ENCODE assay signal across 1 cellular context in the genomic region with DNA sequence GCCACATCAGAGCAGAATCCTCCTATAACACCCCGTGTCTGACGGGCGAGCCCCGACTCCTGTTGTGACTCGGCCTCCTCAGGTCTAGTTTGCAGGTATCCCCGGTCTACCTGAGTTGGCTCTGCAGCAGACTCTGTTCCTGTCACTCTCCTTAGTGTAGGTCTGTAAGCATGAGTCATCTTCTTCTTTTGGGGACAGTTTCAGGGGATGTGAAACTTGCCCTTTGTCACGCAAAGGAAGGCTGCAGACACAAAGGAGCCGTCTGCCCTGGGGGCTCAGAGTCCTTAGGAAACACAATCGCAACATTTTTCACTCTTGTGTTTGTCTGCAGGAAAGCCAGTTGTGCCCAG.
A peak's percentile ranks its signal among the peaks of the same experiment; 100 is the strongest.
TF ChIP-seq lines count a peak whose summit lies in the region.

No MANE protein-coding gene starts in this region.

TF ChIP-seq in GM12878, 131 proteins besides CTCF, POLR2A, EP300 and RAD21 (continued from another document and continues in another):
- TF ChIP-seq POU2F2 (IDR thresholded peaks at IDR 0.05; ENCODE audit: borderline replicate concordance, low read depth, low read length): peak; percentile 86; the same call in 2 of the 3 replicates
- TF ChIP-seq ZNF207 (IDR thresholded peaks at IDR 0.05; ENCODE audit: borderline replicate concordance): peak; percentile 27; the same call in 1 of the 2 replicates
- TF ChIP-seq, protein P1, sequence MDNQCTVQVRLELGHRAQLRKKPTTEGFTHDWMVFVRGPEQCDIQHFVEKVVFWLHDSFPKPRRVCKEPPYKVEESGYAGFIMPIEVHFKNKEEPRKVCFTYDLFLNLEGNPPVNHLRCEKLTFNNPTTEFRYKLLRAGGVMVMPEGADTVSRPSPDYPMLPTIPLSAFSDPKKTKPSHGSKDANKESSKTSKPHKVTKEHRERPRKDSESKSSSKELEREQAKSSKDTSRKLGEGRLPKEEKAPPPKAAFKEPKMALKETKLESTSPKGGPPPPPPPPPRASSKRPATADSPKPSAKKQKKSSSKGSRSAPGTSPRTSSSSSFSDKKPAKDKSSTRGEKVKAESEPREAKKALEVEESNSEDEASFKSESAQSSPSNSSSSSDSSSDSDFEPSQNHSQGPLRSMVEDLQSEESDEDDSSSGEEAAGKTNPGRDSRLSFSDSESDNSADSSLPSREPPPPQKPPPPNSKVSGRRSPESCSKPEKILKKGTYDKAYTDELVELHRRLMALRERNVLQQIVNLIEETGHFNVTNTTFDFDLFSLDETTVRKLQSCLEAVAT (IDR thresholded peaks at IDR 0.05): 0 out of 2 replicates have a peak, but pooled peaks have one; percentile 53
- TF ChIP-seq JUNB (IDR thresholded peaks at IDR 0.05): peak; percentile 96
- 0 out of 2 replicates have a peak, but pooled peaks have one; percentile 17 for TF ChIP-seq GABPA (IDR thresholded peaks at IDR 0.05; ENCODE audit: low read depth)
- TF ChIP-seq MTA2 (IDR thresholded peaks at IDR 0.05; ENCODE audit: low read depth): 0 out of 2 replicates have a peak, but pooled peaks have one; percentile 73
- TF ChIP-seq IRF4 (IDR thresholded peaks at IDR 0.05; ENCODE audit: low read depth, low read length): peak; percentile 99
- TF ChIP-seq HCFC1 (IDR thresholded peaks at IDR 0.05; ENCODE audit: low read length): no peak
- TF ChIP-seq SUZ12 (IDR thresholded peaks at IDR 0.05; ENCODE audit: unreplicated experiment): no peak
- peak; percentile 94 for TF ChIP-seq PAX5 (IDR thresholded peaks at IDR 0.05; ENCODE audit: borderline replicate concordance, low read depth, low read length)
- TF ChIP-seq FOXM1 (IDR thresholded peaks at IDR 0.05; ENCODE audit: low read depth, low read length): peak; percentile 98
- peak; percentile 86 for TF ChIP-seq NR2F1 (conservative IDR thresholded peaks at IDR 0.05)
- TF ChIP-seq TCF3 (IDR thresholded peaks at IDR 0.05; ENCODE audit: borderline replicate concordance, insufficient read depth, low read depth, low read length): peak; percentile 93
- no peak for TF ChIP-seq MYC (IDR thresholded peaks at IDR 0.05; ENCODE audit: insufficient read depth, insufficient read length, insufficient replicate concordance, low read length, severe bottlenecking)
- TF ChIP-seq TCF12 (IDR thresholded peaks at IDR 0.05; ENCODE audit: low read depth, low read length): peak; percentile 86
- peak; percentile 67 for TF ChIP-seq CBFB (IDR thresholded peaks at IDR 0.05; ENCODE audit: low read depth)
- TF ChIP-seq, protein P2, sequence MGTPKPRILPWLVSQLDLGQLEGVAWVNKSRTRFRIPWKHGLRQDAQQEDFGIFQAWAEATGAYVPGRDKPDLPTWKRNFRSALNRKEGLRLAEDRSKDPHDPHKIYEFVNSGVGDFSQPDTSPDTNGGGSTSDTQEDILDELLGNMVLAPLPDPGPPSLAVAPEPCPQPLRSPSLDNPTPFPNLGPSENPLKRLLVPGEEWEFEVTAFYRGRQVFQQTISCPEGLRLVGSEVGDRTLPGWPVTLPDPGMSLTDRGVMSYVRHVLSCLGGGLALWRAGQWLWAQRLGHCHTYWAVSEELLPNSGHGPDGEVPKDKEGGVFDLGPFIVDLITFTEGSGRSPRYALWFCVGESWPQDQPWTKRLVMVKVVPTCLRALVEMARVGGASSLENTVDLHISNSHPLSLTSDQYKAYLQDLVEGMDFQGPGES (IDR thresholded peaks at IDR 0.05): no peak
- peak; percentile 95 for TF ChIP-seq IKZF1 (conservative IDR thresholded peaks at IDR 0.05)
- TF ChIP-seq, protein P3, sequence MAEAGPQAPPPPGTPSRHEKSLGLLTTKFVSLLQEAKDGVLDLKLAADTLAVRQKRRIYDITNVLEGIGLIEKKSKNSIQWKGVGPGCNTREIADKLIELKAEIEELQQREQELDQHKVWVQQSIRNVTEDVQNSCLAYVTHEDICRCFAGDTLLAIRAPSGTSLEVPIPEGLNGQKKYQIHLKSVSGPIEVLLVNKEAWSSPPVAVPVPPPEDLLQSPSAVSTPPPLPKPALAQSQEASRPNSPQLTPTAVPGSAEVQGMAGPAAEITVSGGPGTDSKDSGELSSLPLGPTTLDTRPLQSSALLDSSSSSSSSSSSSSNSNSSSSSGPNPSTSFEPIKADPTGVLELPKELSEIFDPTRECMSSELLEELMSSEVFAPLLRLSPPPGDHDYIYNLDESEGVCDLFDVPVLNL (IDR thresholded peaks at IDR 0.05; ENCODE audit: low read depth, low read length): no peak
- TF ChIP-seq EGR1 (IDR thresholded peaks at IDR 0.05; ENCODE audit: borderline replicate concordance in 1 of 2, low read depth in 2 of 2, low read length in 2 of 2): peak in 1 of 2 experiments; percentile 76; a peak in 2 of 3 replicates
- no peak for TF ChIP-seq ZNF24 (IDR thresholded peaks at IDR 0.05)
- no peak for TF ChIP-seq ESRRA (IDR thresholded peaks at IDR 0.05; ENCODE audit: low read length)
- no peak for TF ChIP-seq SREBF1 (IDR thresholded peaks at IDR 0.05; ENCODE audit: low read length)
- peak; percentile 86; the same call in 1 of the 2 replicates for TF ChIP-seq BACH1 (IDR thresholded peaks at IDR 0.05; ENCODE audit: borderline replicate concordance)
- peak; percentile 32; the same call in 1 of the 2 replicates for TF ChIP-seq TAF1 (IDR thresholded peaks at IDR 0.05; ENCODE audit: borderline replicate concordance, low read depth, low read length)
- peak; percentile 100 for TF ChIP-seq BCL11A (IDR thresholded peaks at IDR 0.05; ENCODE audit: low read depth, low read length)
- peak; percentile 26 for TF ChIP-seq RELA (IDR thresholded peaks at IDR 0.05; ENCODE audit: borderline replicate concordance, partially characterized antibody)
- TF ChIP-seq, protein P4, sequence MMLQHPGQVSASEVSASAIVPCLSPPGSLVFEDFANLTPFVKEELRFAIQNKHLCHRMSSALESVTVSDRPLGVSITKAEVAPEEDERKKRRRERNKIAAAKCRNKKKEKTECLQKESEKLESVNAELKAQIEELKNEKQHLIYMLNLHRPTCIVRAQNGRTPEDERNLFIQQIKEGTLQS (IDR thresholded peaks at IDR 0.05; ENCODE audit: borderline replicate concordance, extremely low read depth, low read depth, low read length): no peak
- peak in 1 of 2 experiments; percentile 97; a peak in 2 of 4 replicates for TF ChIP-seq CEBPB (IDR thresholded peaks at IDR 0.05; ENCODE audit: borderline replicate concordance in 1 of 2, low read depth in 2 of 2, low read length in 2 of 2)
- peak; percentile 62; the same call in 1 of the 2 replicates for TF ChIP-seq PML (IDR thresholded peaks at IDR 0.05; ENCODE audit: low read length)
- no peak for TF ChIP-seq HDAC6 (IDR thresholded peaks at IDR 0.05; ENCODE audit: unreplicated experiment)
- no peak for TF ChIP-seq RB1 (IDR thresholded peaks at IDR 0.05; ENCODE audit: borderline replicate concordance)
- 0 out of 2 replicates have a peak, but pooled peaks have one; percentile 54 for TF ChIP-seq RCOR1 (conservative IDR thresholded peaks at IDR 0.05; ENCODE audit: low read depth, low read length)
- TF ChIP-seq SMAD5 (IDR thresholded peaks at IDR 0.05; ENCODE audit: low read depth): no peak
- no peak for TF ChIP-seq ZNF274 (IDR thresholded peaks at IDR 0.05; ENCODE audit: insufficient read depth, insufficient read length)
- peak; percentile 64 for TF ChIP-seq SP1 (IDR thresholded peaks at IDR 0.05; ENCODE audit: low read depth, low read length)
- TF ChIP-seq, protein P5, sequence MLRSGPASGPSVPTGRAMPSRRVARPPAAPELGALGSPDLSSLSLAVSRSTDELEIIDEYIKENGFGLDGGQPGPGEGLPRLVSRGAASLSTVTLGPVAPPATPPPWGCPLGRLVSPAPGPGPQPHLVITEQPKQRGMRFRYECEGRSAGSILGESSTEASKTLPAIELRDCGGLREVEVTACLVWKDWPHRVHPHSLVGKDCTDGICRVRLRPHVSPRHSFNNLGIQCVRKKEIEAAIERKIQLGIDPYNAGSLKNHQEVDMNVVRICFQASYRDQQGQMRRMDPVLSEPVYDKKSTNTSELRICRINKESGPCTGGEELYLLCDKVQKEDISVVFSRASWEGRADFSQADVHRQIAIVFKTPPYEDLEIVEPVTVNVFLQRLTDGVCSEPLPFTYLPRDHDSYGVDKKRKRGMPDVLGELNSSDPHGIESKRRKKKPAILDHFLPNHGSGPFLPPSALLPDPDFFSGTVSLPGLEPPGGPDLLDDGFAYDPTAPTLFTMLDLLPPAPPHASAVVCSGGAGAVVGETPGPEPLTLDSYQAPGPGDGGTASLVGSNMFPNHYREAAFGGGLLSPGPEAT (IDR thresholded peaks at IDR 0.05; ENCODE audit: low read depth): peak; percentile 63; the same call in 1 of the 2 replicates
- no peak for TF ChIP-seq SMARCA5 (IDR thresholded peaks at IDR 0.05)
- no peak for TF ChIP-seq MEF2B (IDR thresholded peaks at IDR 0.05; ENCODE audit: partially characterized antibody, poor library complexity, severe bottlenecking)
- TF ChIP-seq KDM1A (IDR thresholded peaks at IDR 0.05; ENCODE audit: borderline replicate concordance): no peak
- TF ChIP-seq FOS (IDR thresholded peaks at IDR 0.05; ENCODE audit: borderline replicate concordance, extremely low read depth, insufficient read length): no peak
- peak; percentile 56; the same call in 1 of the 2 replicates for TF ChIP-seq CREB1 (IDR thresholded peaks at IDR 0.05; ENCODE audit: low read depth)
- peak; percentile 96 for TF ChIP-seq CREM (IDR thresholded peaks at IDR 0.05; ENCODE audit: low read depth)
- 0 out of 2 replicates have a peak, but pooled peaks have one; percentile 8 for TF ChIP-seq MXI1 (IDR thresholded peaks at IDR 0.05; ENCODE audit: low read depth, low read length)
- TF ChIP-seq ZBED1 (IDR thresholded peaks at IDR 0.05; ENCODE audit: borderline replicate concordance): peak; percentile 88
- peak; percentile 53; the same call in 1 of the 2 replicates for TF ChIP-seq TARDBP (IDR thresholded peaks at IDR 0.05; ENCODE audit: borderline replicate concordance)
- peak in 1 of 2 experiments; percentile 98; a peak in 2 of 4 replicates for TF ChIP-seq ETV6 (conservative IDR thresholded peaks at IDR 0.05 in 1 of 2, IDR thresholded peaks at IDR 0.05 in 1 of 2; ENCODE audit: borderline replicate concordance in 1 of 2, low read depth in 1 of 2)
- TF ChIP-seq LARP7 (IDR thresholded peaks at IDR 0.05): no peak
- TF ChIP-seq CBX5 (IDR thresholded peaks at IDR 0.05; ENCODE audit: low read depth): 0 out of 2 replicates have a peak, but pooled peaks have one; percentile 42
- peak; percentile 96 for TF ChIP-seq SPI1 (IDR thresholded peaks at IDR 0.05; ENCODE audit: borderline replicate concordance, insufficient read depth, low read depth, low read length)
- no peak for TF ChIP-seq SIN3A (IDR thresholded peaks at IDR 0.05; ENCODE audit: low read depth, low read length)
- no peak; the same call in 1 of the 2 replicates for TF ChIP-seq NBN (IDR thresholded peaks at IDR 0.05)
- no peak for TF ChIP-seq ZNF622 (IDR thresholded peaks at IDR 0.05)
- TF ChIP-seq STAT1 (conservative IDR thresholded peaks at IDR 0.05): no peak
- TF ChIP-seq, protein P6, sequence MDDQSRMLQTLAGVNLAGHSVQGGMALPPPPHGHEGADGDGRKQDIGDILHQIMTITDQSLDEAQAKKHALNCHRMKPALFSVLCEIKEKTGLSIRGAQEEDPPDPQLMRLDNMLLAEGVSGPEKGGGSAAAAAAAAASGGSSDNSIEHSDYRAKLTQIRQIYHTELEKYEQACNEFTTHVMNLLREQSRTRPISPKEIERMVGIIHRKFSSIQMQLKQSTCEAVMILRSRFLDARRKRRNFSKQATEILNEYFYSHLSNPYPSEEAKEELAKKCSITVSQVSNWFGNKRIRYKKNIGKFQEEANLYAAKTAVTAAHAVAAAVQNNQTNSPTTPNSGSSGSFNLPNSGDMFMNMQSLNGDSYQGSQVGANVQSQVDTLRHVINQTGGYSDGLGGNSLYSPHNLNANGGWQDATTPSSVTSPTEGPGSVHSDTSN (IDR thresholded peaks at IDR 0.05; ENCODE audit: insufficient replicate concordance, low read depth, low read length): peak; percentile 83
- no peak for TF ChIP-seq NFYA (IDR thresholded peaks at IDR 0.05; ENCODE audit: borderline replicate concordance, low read depth, low read length)
- TF ChIP-seq SRF (IDR thresholded peaks at IDR 0.05; ENCODE audit: low read depth in 2 of 2, low read length in 2 of 2): peak in 1 of 2 experiments; percentile 79; a peak in 2 of 4 replicates
- TF ChIP-seq BMI1 (IDR thresholded peaks at IDR 0.05; ENCODE audit: borderline replicate concordance): no peak; the same call in 1 of the 2 replicates
- TF ChIP-seq, protein P7, sequence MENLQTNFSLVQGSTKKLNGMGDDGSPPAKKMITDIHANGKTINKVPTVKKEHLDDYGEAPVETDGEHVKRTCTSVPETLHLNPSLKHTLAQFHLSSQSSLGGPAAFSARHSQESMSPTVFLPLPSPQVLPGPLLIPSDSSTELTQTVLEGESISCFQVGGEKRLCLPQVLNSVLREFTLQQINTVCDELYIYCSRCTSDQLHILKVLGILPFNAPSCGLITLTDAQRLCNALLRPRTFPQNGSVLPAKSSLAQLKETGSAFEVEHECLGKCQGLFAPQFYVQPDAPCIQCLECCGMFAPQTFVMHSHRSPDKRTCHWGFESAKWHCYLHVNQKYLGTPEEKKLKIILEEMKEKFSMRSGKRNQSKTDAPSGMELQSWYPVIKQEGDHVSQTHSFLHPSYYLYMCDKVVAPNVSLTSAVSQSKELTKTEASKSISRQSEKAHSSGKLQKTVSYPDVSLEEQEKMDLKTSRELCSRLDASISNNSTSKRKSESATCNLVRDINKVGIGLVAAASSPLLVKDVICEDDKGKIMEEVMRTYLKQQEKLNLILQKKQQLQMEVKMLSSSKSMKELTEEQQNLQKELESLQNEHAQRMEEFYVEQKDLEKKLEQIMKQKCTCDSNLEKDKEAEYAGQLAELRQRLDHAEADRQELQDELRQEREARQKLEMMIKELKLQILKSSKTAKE (IDR thresholded peaks at IDR 0.05; ENCODE audit: low read depth, poor library complexity, severe bottlenecking): peak; percentile 79
- TF ChIP-seq POLR2AphosphoS2 (IDR thresholded peaks at IDR 0.05; ENCODE audit: low read depth, low read length): no peak
- TF ChIP-seq NFXL1 (IDR thresholded peaks at IDR 0.05; ENCODE audit: borderline replicate concordance): no peak
- TF ChIP-seq, protein P8, sequence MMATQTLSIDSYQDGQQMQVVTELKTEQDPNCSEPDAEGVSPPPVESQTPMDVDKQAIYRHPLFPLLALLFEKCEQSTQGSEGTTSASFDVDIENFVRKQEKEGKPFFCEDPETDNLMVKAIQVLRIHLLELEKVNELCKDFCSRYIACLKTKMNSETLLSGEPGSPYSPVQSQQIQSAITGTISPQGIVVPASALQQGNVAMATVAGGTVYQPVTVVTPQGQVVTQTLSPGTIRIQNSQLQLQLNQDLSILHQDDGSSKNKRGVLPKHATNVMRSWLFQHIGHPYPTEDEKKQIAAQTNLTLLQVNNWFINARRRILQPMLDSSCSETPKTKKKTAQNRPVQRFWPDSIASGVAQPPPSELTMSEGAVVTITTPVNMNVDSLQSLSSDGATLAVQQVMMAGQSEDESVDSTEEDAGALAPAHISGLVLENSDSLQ (IDR thresholded peaks at IDR 0.05): peak; percentile 93
- peak; percentile 91 for TF ChIP-seq JUND (IDR thresholded peaks at IDR 0.05; ENCODE audit: low read depth, low read length)
